ENCODE assay signal across 19 cellular contexts in the genomic region with DNA sequence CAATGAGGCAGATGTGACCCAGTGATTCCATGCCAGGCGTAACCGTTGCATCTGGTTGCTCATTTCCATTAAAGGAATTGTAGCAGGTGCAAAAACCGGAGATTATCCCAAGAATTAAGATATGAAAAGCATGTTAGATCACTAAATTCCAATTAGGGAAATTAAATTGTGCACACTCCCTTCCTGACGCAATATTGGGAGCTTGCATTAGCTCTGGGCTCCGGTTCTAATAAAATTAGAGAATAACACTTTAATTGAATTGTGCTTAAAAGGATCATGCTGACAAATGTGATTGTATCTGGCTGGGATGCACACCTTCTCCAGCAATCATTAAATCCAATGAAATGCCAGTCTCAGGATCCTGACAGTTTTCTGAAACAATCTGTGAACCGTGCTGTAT. TPM values are rescaled to one million over a fixed set of nuclear protein-coding genes. Genes with fewer than 3 reads are reported as not detected.
"Had no signal": no experiment of that assay in that cellular context is flagged by ENCODE, and none has a peak within 500 bp of the region (broad histone marks: within the 10 kb centered on the region; RNA-seq: fewer than 3 reads in every experiment).

No MANE protein-coding gene starts in this region.

- H3K79me2 ChIP-seq: hepatocyte had no signal

- H3K4me3 ChIP-seq: coronary artery, dorsolateral prefrontal cortex, esophagus muscularis mucosa, gastroesophageal sphincter, heart left ventricle, hepatocyte, left lung, lower lobe of right lung, mucosa of descending colon had no signal

- H3K27ac ChIP-seq: coronary artery, dorsolateral prefrontal cortex, esophagus muscularis mucosa, foreskin keratinocyte, gastroesophageal sphincter, heart left ventricle, hepatocyte, left lung, lower lobe of right lung had no signal

- ATAC-seq: foreskin keratinocyte; gastroesophageal sphincter; heart left ventricle; left cardiac atrium; left lung; left ventricle myocardium superior; lower lobe of right lung; mucosa of descending colon; naive thymus-derived CD8-positive, alpha-beta T cell had no signal

- DNase-seq: dermis blood vessel endothelial cell; dorsolateral prefrontal cortex; effector CD4-positive, alpha-beta T cell; effector memory CD4-positive, alpha-beta T cell; foreskin keratinocyte; heart left ventricle; left cardiac atrium; left lung; left ventricle myocardium superior; lower lobe of right lung; mesenchymal stem cell; mucosa of descending colon; naive B cell; naive thymus-derived CD8-positive, alpha-beta T cell had no signal

- H3K27me3 ChIP-seq: foreskin keratinocyte, heart left ventricle, hepatocyte, left lung had no signal

- H3K4me1 ChIP-seq: esophagus muscularis mucosa, foreskin keratinocyte, gastroesophageal sphincter, heart left ventricle, left lung, lower lobe of right lung had no signal

- H3K4me2 ChIP-seq: hepatocyte had no signal

- H3K9me3 ChIP-seq: esophagus muscularis mucosa, heart left ventricle, left lung, lower lobe of right lung, mucosa of descending colon had no signal

- H3K36me3 ChIP-seq: esophagus muscularis mucosa, gastroesophageal sphincter, heart left ventricle, left lung, lower lobe of right lung had no signal

- H2AFZ ChIP-seq: hepatocyte had no signal

RNA-seq across cellular contexts. Expression of gene IRX5, which starts 38.1 kb away (rescaled TPM):
- polyA plus RNA-seq: endothelial cell of umbilical vein; naive thymus-derived CD8-positive, alpha-beta T cell had no signal
